21 cellular contexts compared by ENCODE assay signal in genomic region chr11:35321111-35321510, GRCh38.
A peak's percentile ranks its signal among the peaks of the same experiment; 100 is the strongest.
DNase-seq lines count a peak whose midpoint lies in the region; ATAC-seq and TF ChIP-seq lines count a peak whose summit lies in the region.
"Had no signal": no experiment of that assay in that cellular context is flagged by ENCODE, and none has a peak within 500 bp of the region (broad histone marks: within the 10 kb centered on the region; RNA-seq: fewer than 3 reads in every experiment).

No MANE protein-coding gene starts in this region.

- no peak overlapping the region for H3K4me3 Mint-ChIP-seq in brain
- H3K4me3 Mint-ChIP-seq: GM23338 had no signal

- DNase-seq in breast epithelium (ENCODE audit: low spot score in 2 of 2) (no peak), mammary epithelial cell (no peak), SJCRH30 (peak; percentile 29 to 49), NCI-H2227 (lab: John Stamatoyannopoulos, UW; ENCODE audit: unreplicated experiment) (no peak), pons (ENCODE audit: low spot score) (no peak)
- DNase-seq: C1 segment of cervical spinal cord; NCI-H1048; NCI-H1436 treated with DMSO at 0.1 percent for 48 hours; NCI-H2029 treated with DMSO at 0.1 percent for 48 hours; NCI-H526; NK-92 treated with Interleukin-12 subunit alpha and Interleukin-12 subunit beta, amount 100 ng/mL, for 24 hours; SW 1271 had no signal

- ATAC-seq in HG02642 (IDR thresholded peaks at IDR 0.05; ENCODE audit: poor library complexity, unreplicated experiment) = no peak
- ATAC-seq: A549, GM12878, GM23338, HCT116, HepG2 had no signal

- H2AFZ ChIP-seq in mammary epithelial cell (ENCODE audit: low read depth, low read length) = no peak overlapping the region

- no peaks in the 10 kb centered on the region for H3K27me3 ChIP-seq in breast epithelium
- H3K27me3 ChIP-seq in mammary epithelial cell (ENCODE audit: insufficient read depth, low read length) = no peaks in the 10 kb centered on the region
- H3K27me3 ChIP-seq in SJCRH30 = no peaks in the 10 kb centered on the region

- TF ChIP-seq CTCF in breast epithelium (IDR thresholded peaks at IDR 0.05) (no peak), mammary epithelial cell (conservative IDR thresholded peaks at IDR 0.05 in 1 of 2, IDR thresholded peaks at IDR 0.05 in 1 of 2; ENCODE audit: extremely low read depth in 1 of 2, insufficient read depth in 1 of 2, low read depth in 1 of 2, low read length in 2 of 2) (no peak), brain (conservative IDR thresholded peaks at IDR 0.05) (no peak)

- H4K20me1 ChIP-seq in mammary epithelial cell (ENCODE audit: insufficient read depth, low read length) = no peaks in the 10 kb centered on the region

- WGBS in mammary epithelial cell (ENCODE audit: low coverage, missing lambda C conversion rate) = 59% methylated on average over 2 of the region's 2 CpGs

- H3K4me2 ChIP-seq in mammary epithelial cell (ENCODE audit: insufficient read depth, low read depth, low read length) = no peak overlapping the region
- H3K4me2 ChIP-seq: A549, GM23338, KMS-11 had no signal

- intact Hi-C loops in breast epithelium (cut with DNase I; ENCODE audit: low total_unique reads) (no loop called here), mammary epithelial cell (cut with micrococcal nuclease) (no loop called here)

- H3K27ac ChIP-seq in breast epithelium = peak overlapping the region; percentile 52 to 80
- no peak overlapping the region for H3K27ac ChIP-seq in mammary epithelial cell (ENCODE audit: insufficient read depth, low read depth, low read length)
- no peak overlapping the region for H3K27ac ChIP-seq in SJCRH30
- H3K27ac ChIP-seq in temporal lobe (ENCODE audit: low read depth, low read length) = peak overlapping the region; percentile 12
- H3K27ac ChIP-seq: A549, KMS-11 had no signal

- H3K4me3 ChIP-seq in breast epithelium = no peak overlapping the region
- H3K4me3 ChIP-seq in mammary epithelial cell (replicated peaks in 1 of 3; ENCODE audit: insufficient read depth in 1 of 3, low read depth in 2 of 3, low read length in 3 of 3) = no peak overlapping the region
- no peak overlapping the region for H3K4me3 ChIP-seq in SJCRH30
- H3K4me3 ChIP-seq: A549, GM12878, GM23338 had no signal

- H3K36me3 ChIP-seq in breast epithelium = no peaks in the 10 kb centered on the region
- no peaks in the 10 kb centered on the region for H3K36me3 ChIP-seq in mammary epithelial cell (ENCODE audit: insufficient read depth, low read length)
- no peaks in the 10 kb centered on the region for H3K36me3 ChIP-seq in SJCRH30

- H3K4me1 Mint-ChIP-seq in brain = peaks cover 44% of the 10 kb centered on the region

- H3K9me3 ChIP-seq in breast epithelium (no peaks in the 10 kb centered on the region), mammary epithelial cell (replicated peaks; ENCODE audit: insufficient read depth, low read length) (no peaks in the 10 kb centered on the region), SJCRH30 (replicated peaks) (no peaks in the 10 kb centered on the region)
- H3K9me3 ChIP-seq: A549 had no signal

- TF ChIP-seq POLR2A in breast epithelium (IDR thresholded peaks at IDR 0.05) = no peak

- peak overlapping the region in 3 of 5 experiments; percentile 59 to 71 (median 60) for H3K27ac Mint-ChIP-seq in brain
- H3K27ac Mint-ChIP-seq: GM23338 had no signal

- no peaks in the 10 kb centered on the region for H3K9me3 Mint-ChIP-seq in brain
- H3K9me3 Mint-ChIP-seq: GM23338 had no signal

- peaks cover 32% of the 10 kb centered on the region for H3K36me3 Mint-ChIP-seq in brain

- no peak overlapping the region for H3K9ac ChIP-seq in mammary epithelial cell (ENCODE audit: insufficient read depth, low read length)
- H3K9ac ChIP-seq: KMS-11 had no signal

- no peaks in the 10 kb centered on the region for H3K27me3 Mint-ChIP-seq in brain

- no TSS peak for BruUV-seq in mammary epithelial cell (replicated peaks; lab: Mats Ljungman, UMichigan)

- CTCF ChIA-PET in mammary epithelial cell (lab: Charles Lee; ENCODE audit: low non-redundant PET) = no interaction called here

- dilution Hi-C loops in mammary epithelial cell (cut with HindIII; ENCODE audit: low sequenced_read_pairs) = loop anchor here (5.0 kb wide), 1 partner anchor 56 kb away; no protein-coding TSS in a partner anchor

- no peaks in the 10 kb centered on the region for H3K79me2 ChIP-seq in mammary epithelial cell (ENCODE audit: insufficient read depth, low read length)

- H3K4me1 ChIP-seq in breast epithelium = no peaks in the 10 kb centered on the region
- H3K4me1 ChIP-seq in mammary epithelial cell (ENCODE audit: insufficient read depth, low read length) = peaks cover 7% of the 10 kb centered on the region
- peaks cover 17% of the 10 kb centered on the region for H3K4me1 ChIP-seq in SJCRH30
- H3K4me1 ChIP-seq: A549 had no signal

- in situ Hi-C loops in mammary epithelial cell (cut with MboI; ENCODE audit: low sequenced_read_pairs in 2 of 2) = no loop called here

Comparison
In these comparisons a context has a peak if more than half of its experiments do, and no peak if none do; other contexts are left out.
1. H3K27ac ChIP-seq: peak in breast epithelium (2 of 2) and temporal lobe (single experiment); none in mammary epithelial cell (single experiment) and SJCRH30 (single experiment).
2. DNase-seq: peak in SJCRH30 (2 of 2); none in breast epithelium (0 of 2), mammary epithelial cell (single experiment), NCI-H2227 (single experiment) and pons (single experiment).